Comparison of ENCODE assay signal across 1 cellular context in the genomic region with DNA sequence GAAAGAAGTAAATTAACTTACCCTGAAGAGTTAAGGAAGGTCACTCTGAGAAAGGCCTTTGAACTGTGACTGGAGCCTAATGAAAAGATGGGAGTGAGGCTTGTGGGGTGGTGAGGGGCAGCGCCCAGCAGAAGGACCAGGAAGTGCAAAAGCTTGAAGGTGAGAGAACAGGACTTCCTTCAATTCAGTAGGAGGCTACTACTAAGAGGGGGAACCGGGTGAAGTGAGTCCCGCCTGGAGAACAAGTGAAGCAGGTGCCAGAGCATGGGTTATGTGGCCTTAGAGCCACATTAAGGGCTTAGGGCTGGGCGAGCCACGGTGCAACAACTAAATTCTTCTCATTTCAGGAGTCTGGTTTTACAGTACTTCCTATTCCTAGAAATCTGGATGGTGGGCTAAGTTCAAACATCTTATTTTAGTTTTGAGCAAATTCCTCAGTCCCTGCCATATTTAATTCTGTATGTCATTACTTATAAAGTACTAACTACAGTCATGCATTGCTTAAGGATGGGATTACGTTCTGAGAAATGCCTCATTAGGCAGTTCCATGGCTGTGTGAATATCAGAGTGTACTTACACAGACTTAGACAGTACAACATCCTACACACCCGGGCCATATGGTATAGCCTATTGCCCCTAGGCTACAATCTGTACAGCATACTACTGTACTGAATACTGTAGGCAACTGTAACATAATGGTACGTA.
TF ChIP-seq lines count a peak whose summit lies in the region.

No MANE protein-coding gene starts in this region.

TF ChIP-seq in K562, 482 proteins besides CTCF, POLR2A, EP300 and RAD21:
- TF ChIP-seq MEIS2 (IDR thresholded peaks at IDR 0.05; ENCODE audit: partially characterized antibody) (no peak), CEBPG (CRISPR knock-in tag; IDR thresholded peaks at IDR 0.05) (no peak), CEBPG (tag; conservative IDR thresholded peaks at IDR 0.05 in 1 of 2, IDR thresholded peaks at IDR 0.05 in 1 of 2) (no peak), ZNF354B (CRISPR knock-in tag; IDR thresholded peaks at IDR 0.05) (no peak), SOX6 (IDR thresholded peaks at IDR 0.05) (no peak), U2AF2 (optimal IDR thresholded peaks at IDR 0.05; ENCODE audit: low read depth, low read length) (no peak), ZNF561 (CRISPR knock-in tag; conservative IDR thresholded peaks at IDR 0.05) (no peak), ZBED1 (IDR thresholded peaks at IDR 0.05) (no peak), MAFG (tag; conservative IDR thresholded peaks at IDR 0.05) (no peak), NFE2L1 (tag; IDR thresholded peaks at IDR 0.05; ENCODE audit: borderline replicate concordance, low read depth) (no peak), PCBP2 (IDR thresholded peaks at IDR 0.05; ENCODE audit: low read depth, low read length, poor library complexity, severe bottlenecking) (no peak), ILF3 (IDR thresholded peaks at IDR 0.05; ENCODE audit: borderline replicate concordance) (no peak), ZNF217 (CRISPR knock-in tag; IDR thresholded peaks at IDR 0.05) (no peak), ETV1 (tag; conservative IDR thresholded peaks at IDR 0.05; ENCODE audit: low read depth) (no peak), NFATC3 (IDR thresholded peaks at IDR 0.05) (no peak), SIX5 (IDR thresholded peaks at IDR 0.05; ENCODE audit: borderline replicate concordance in 1 of 2, insufficient read depth in 1 of 2, low read depth in 1 of 2, low read length in 2 of 2) (no peak), ZNF311 (CRISPR knock-in tag; IDR thresholded peaks at IDR 0.05) (no peak)
- TF ChIP-seq, protein P1, sequence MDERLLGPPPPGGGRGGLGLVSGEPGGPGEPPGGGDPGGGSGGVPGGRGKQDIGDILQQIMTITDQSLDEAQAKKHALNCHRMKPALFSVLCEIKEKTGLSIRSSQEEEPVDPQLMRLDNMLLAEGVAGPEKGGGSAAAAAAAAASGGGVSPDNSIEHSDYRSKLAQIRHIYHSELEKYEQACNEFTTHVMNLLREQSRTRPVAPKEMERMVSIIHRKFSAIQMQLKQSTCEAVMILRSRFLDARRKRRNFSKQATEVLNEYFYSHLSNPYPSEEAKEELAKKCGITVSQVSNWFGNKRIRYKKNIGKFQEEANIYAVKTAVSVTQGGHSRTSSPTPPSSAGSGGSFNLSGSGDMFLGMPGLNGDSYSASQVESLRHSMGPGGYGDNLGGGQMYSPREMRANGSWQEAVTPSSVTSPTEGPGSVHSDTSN (CRISPR knock-in tag; IDR thresholded peaks at IDR 0.05; ENCODE audit: low read depth) = no peak
- TF ChIP-seq, protein P1 (tag; conservative IDR thresholded peaks at IDR 0.05; ENCODE audit: low read depth) = no peak
- TF ChIP-seq, protein P2, sequence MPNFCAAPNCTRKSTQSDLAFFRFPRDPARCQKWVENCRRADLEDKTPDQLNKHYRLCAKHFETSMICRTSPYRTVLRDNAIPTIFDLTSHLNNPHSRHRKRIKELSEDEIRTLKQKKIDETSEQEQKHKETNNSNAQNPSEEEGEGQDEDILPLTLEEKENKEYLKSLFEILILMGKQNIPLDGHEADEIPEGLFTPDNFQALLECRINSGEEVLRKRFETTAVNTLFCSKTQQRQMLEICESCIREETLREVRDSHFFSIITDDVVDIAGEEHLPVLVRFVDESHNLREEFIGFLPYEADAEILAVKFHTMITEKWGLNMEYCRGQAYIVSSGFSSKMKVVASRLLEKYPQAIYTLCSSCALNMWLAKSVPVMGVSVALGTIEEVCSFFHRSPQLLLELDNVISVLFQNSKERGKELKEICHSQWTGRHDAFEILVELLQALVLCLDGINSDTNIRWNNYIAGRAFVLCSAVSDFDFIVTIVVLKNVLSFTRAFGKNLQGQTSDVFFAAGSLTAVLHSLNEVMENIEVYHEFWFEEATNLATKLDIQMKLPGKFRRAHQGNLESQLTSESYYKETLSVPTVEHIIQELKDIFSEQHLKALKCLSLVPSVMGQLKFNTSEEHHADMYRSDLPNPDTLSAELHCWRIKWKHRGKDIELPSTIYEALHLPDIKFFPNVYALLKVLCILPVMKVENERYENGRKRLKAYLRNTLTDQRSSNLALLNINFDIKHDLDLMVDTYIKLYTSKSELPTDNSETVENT (CRISPR knock-in tag; IDR thresholded peaks at IDR 0.05) = no peak
